ENCODE assay signal across 27 cellular contexts in genomic region chr3:160748787-160749186, GRCh38.
"Had no signal": no experiment of that assay in that cellular context is flagged by ENCODE, and none has a peak within 500 bp of the region (broad histone marks: within the 10 kb centered on the region; RNA-seq: fewer than 3 reads in every experiment).

No MANE protein-coding gene starts in this region.

- H3K4me3 Mint-ChIP-seq: activated CD4-positive, alpha-beta T cell treated with anti-CD3 and anti-CD28 coated beads, Interleukin-2, amount 10 ng/mL, durations not matched to agents 7 days and 5 days; activated CD8-positive, alpha-beta T cell treated with anti-CD3 and anti-CD28 coated beads, Interleukin-2, amount 10 ng/mL, durations not matched to agents 7 days and 5 days; activated naive CD4-positive, alpha-beta T cell treated with anti-CD3 and anti-CD28 coated beads, Interleukin-2, amount 10 ng/mL, durations not matched to agents 7 days and 5 days; activated naive CD8-positive, alpha-beta T cell; activated T-cell treated with anti-CD3 and anti-CD28 coated beads, Interleukin-2, amount 50 U/mL, for 24 hours; activated T-helper 1 cell treated with anti-CD3 and anti-CD28 coated beads, Interleukin-12 subunit alpha, Interleukin-12 subunit beta, Interleukin-2, Interleukin-4 antibody, amounts not matched to agents 30 ng/mL and 10 ng/mL and 1 ng/mL, durations not matched to agents 14 hours and 24 hours and 36 hours; central memory CD8-positive, alpha-beta T cell; T-helper 2 cell treated with Interferon-gamma antibody and Interleukin-4, amounts not matched to agents 5 μg/mL and 100 μg/mL, for 36 hours had no signal

- H3K27ac Mint-ChIP-seq: activated CD4-positive, alpha-beta T cell treated with anti-CD3 and anti-CD28 coated beads, Interleukin-2, amount 10 ng/mL, durations not matched to agents 7 days and 5 days; activated CD8-positive, alpha-beta T cell treated with anti-CD3 and anti-CD28 coated beads, Interleukin-2, amount 10 ng/mL, durations not matched to agents 7 days and 5 days; activated naive CD4-positive, alpha-beta T cell treated with anti-CD3 and anti-CD28 coated beads, Interleukin-2, amount 10 ng/mL, durations not matched to agents 7 days and 5 days; activated naive CD8-positive, alpha-beta T cell; activated T-cell treated with anti-CD3 and anti-CD28 coated beads, Interleukin-2, amount 50 U/mL, for 24 hours; activated T-helper 1 cell treated with anti-CD3 and anti-CD28 coated beads, Interleukin-12 subunit alpha, Interleukin-12 subunit beta, Interleukin-2, Interleukin-4 antibody, amounts not matched to agents 30 ng/mL and 10 ng/mL and 1 ng/mL, durations not matched to agents 14 hours and 24 hours and 36 hours; T-helper 2 cell treated with Interferon-gamma antibody and Interleukin-4, amounts not matched to agents 5 μg/mL and 100 μg/mL, for 36 hours had no signal

- H3K4me1 Mint-ChIP-seq: central memory CD8-positive, alpha-beta T cell had no signal

- ATAC-seq: activated CD8-positive, alpha-beta T cell treated with anti-CD3 and anti-CD28 coated beads, Interleukin-2, amount 10 ng/mL, durations not matched to agents 7 days and 5 days; Panc1 had no signal

- H3K36me3 ChIP-seq: ascending aorta, cardiac muscle cell, SJCRH30 had no signal

- H3K27ac ChIP-seq: ascending aorta, cardiac muscle cell, SJCRH30, SK-N-MC had no signal

- H3K4me3 ChIP-seq: ascending aorta, cardiac muscle cell, SJCRH30, SK-N-MC had no signal

- DNase-seq: activated CD4-positive, alpha-beta T cell treated with anti-CD3 and anti-CD28 coated beads, Interleukin-2, amount 10 ng/mL, durations not matched to agents 7 days and 5 days; activated CD4-positive, alpha-beta T cell treated with anti-CD3 and anti-CD28 coated beads, Interleukin-2, amount 50 U/mL, for 48 hours; activated CD8-positive, alpha-beta T cell treated with anti-CD3 and anti-CD28 coated beads, Interleukin-2, amount 10 ng/mL, durations not matched to agents 7 days and 5 days; activated effector memory CD4-positive, alpha-beta T cell treated with Interleukin-2 at 50 U/mL for 16 hours; activated naive CD4-positive, alpha-beta T cell treated with anti-CD3 and anti-CD28 coated beads, Interleukin-2, amount 10 ng/mL, durations not matched to agents 7 days and 5 days; activated T-cell treated with anti-CD3 and anti-CD28 coated beads, Interleukin-2, amount 50 U/mL, for 24 hours; Karpas-422; NCI-H1048; NCI-H1105 treated with DMSO at 0.1 percent for 48 hours; NCI-H1436; NCI-H1694; NCI-H1930; NCI-H2081 treated with DMSO at 0.1 percent for 48 hours; NCI-H226; NCI-H446 treated with DMSO at 0.1 percent for 48 hours; NCI-H524; SHP77; SJCRH30 had no signal

- H3K4me1 ChIP-seq: SJCRH30 had no signal

- H3K9me3 ChIP-seq: ascending aorta, SJCRH30 had no signal

- H3K36me3 Mint-ChIP-seq: activated naive CD4-positive, alpha-beta T cell treated with anti-CD3 and anti-CD28 coated beads, Interleukin-2, amount 10 ng/mL, durations not matched to agents 7 days and 5 days; activated naive CD8-positive, alpha-beta T cell had no signal

- FAIRE-seq: TTC549 had no signal

- H3K9me3 Mint-ChIP-seq: activated CD4-positive, alpha-beta T cell treated with anti-CD3 and anti-CD28 coated beads, Interleukin-2, amount 10 ng/mL, durations not matched to agents 7 days and 5 days; activated naive CD4-positive, alpha-beta T cell treated with anti-CD3 and anti-CD28 coated beads, Interleukin-2, amount 10 ng/mL, durations not matched to agents 7 days and 5 days; activated T-cell treated with anti-CD3 and anti-CD28 coated beads, Interleukin-2, amount 50 U/mL, for 24 hours; activated T-helper 1 cell treated with anti-CD3 and anti-CD28 coated beads, Interleukin-12 subunit alpha, Interleukin-12 subunit beta, Interleukin-2, Interleukin-4 antibody, amounts not matched to agents 30 ng/mL and 10 ng/mL and 1 ng/mL, durations not matched to agents 14 hours and 24 hours and 36 hours; central memory CD8-positive, alpha-beta T cell; T-helper 2 cell treated with Interferon-gamma antibody and Interleukin-4, amounts not matched to agents 5 μg/mL and 100 μg/mL, for 36 hours had no signal

- H3K27me3 ChIP-seq: ascending aorta, SJCRH30 had no signal
